In genomic region chr2:2647156-2647555, GRCh38 we compare ENCODE assay signal across 16 cellular contexts.
A peak's percentile ranks its signal among the peaks of the same experiment; 100 is the strongest.
DNase-seq lines count a peak whose midpoint lies in the region; ATAC-seq and TF ChIP-seq lines count a peak whose summit lies in the region.
"Had no signal": no experiment of that assay in that cellular context is flagged by ENCODE, and none has a peak within 500 bp of the region (broad histone marks: within the 10 kb centered on the region; RNA-seq: fewer than 3 reads in every experiment).

No MANE protein-coding gene starts in this region.

- H3K27ac ChIP-seq in PC-3 (ENCODE audit: low read length) = no peak overlapping the region
- H3K27ac ChIP-seq: coronary artery, VCaP had no signal

- H3K4me3 Mint-ChIP-seq in stimulated activated naive CD8-positive, alpha-beta T cell treated with anti-CD3 and anti-CD28 coated beads, Interleukin-15, amount 100 ng/mL, for 72 hours = peak overlapping the region; percentile 69 to 75
- H3K4me3 Mint-ChIP-seq: CD14-positive monocyte; stimulated activated effector memory CD8-positive, alpha-beta T cell treated with anti-CD3 and anti-CD28 coated beads, Interleukin-12 subunit alpha, Interleukin-12 subunit beta, amount 100 ng/mL, for 72 hours had no signal

- H3K4me3 ChIP-seq in PC-3 (ENCODE audit: low read length) (no peak overlapping the region), HAP-1 (no peak overlapping the region)
- H3K4me3 ChIP-seq: coronary artery had no signal

- no peak overlapping the region for H3K9ac ChIP-seq in PC-3 (ENCODE audit: low read length)

- in situ Hi-C loops in HAP-1 (cut with MboI; ENCODE audit: low sequenced_read_pairs) = no loop called here

- peaks cover 57% of the 10 kb centered on the region for H3K4me1 Mint-ChIP-seq in stimulated activated naive CD8-positive, alpha-beta T cell treated with anti-CD3 and anti-CD28 coated beads, Interleukin-15, amount 100 ng/mL, for 72 hours
- H3K4me1 Mint-ChIP-seq: CD14-positive monocyte had no signal

- H3K27me3 ChIP-seq in PC-3 (ENCODE audit: low read length) (no peaks in the 10 kb centered on the region), HAP-1 (ENCODE audit: low read depth) (no peaks in the 10 kb centered on the region)

- peaks cover 8% of the 10 kb centered on the region; the same call in 1 of the 2 replicates for H3K4me1 ChIP-seq in PC-3 (ENCODE audit: insufficient read depth, low read length)
- no peaks in the 10 kb centered on the region for H3K4me1 ChIP-seq in HAP-1

- no peaks in the 10 kb centered on the region for H3K9me2 ChIP-seq in PC-3 (replicated peaks; ENCODE audit: low read length)

- TF ChIP-seq CTCF in PC-3 (conservative IDR thresholded peaks at IDR 0.05; ENCODE audit: low read depth, low read length) = no peak

- H3K27me3 Mint-ChIP-seq in stimulated activated naive CD8-positive, alpha-beta T cell treated with anti-CD3 and anti-CD28 coated beads, Interleukin-15, amount 100 ng/mL, for 72 hours = no peaks in the 10 kb centered on the region

- peak; percentile 68 for ATAC-seq in stimulated activated naive CD8-positive, alpha-beta T cell treated with anti-CD3 and anti-CD28 coated beads, Interleukin-15, amount 100 ng/mL, for 72 hours
- ATAC-seq in stimulated activated naive CD8-positive, alpha-beta T cell treated with anti-CD3 and anti-CD28 coated beads, Interleukin-15, Interleukin-2, amounts not matched to agents 100 U/mL and 50 U/mL, for 24 hours = no peak
- peak; percentile 27; the same call in 1 of the 2 replicates for ATAC-seq in PC-3
- ATAC-seq in GM18519 (IDR thresholded peaks at IDR 0.05; ENCODE audit: low FRiP score, unreplicated experiment) = no peak
- ATAC-seq: Right ventricle myocardium inferior had no signal

- H3K27ac Mint-ChIP-seq in stimulated activated naive CD8-positive, alpha-beta T cell treated with anti-CD3 and anti-CD28 coated beads, Interleukin-15, amount 100 ng/mL, for 72 hours = peak overlapping the region in 1 of 2 donors; percentile 90
- H3K27ac Mint-ChIP-seq: stimulated activated effector memory CD8-positive, alpha-beta T cell treated with anti-CD3 and anti-CD28 coated beads, Interleukin-12 subunit alpha, Interleukin-12 subunit beta, amount 100 ng/mL, for 72 hours had no signal

- no peaks in the 10 kb centered on the region for H3K9me3 ChIP-seq in PC-3 (ENCODE audit: low read length)
- H3K9me3 ChIP-seq in HAP-1 = no peaks in the 10 kb centered on the region

- H4K20me1 ChIP-seq in PC-3 (ENCODE audit: low read length) = no peaks in the 10 kb centered on the region

- H2AFZ ChIP-seq in PC-3 (ENCODE audit: low read length) = no peak overlapping the region; the same call in 1 of the 2 replicates

- peak overlapping the region; percentile 30; the same call in 1 of the 2 replicates for H3K4me2 ChIP-seq in PC-3 (ENCODE audit: low read length)

- H3K36me3 ChIP-seq in PC-3 (ENCODE audit: low read depth, low read length) (no peaks in the 10 kb centered on the region), HAP-1 (replicated peaks) (no peaks in the 10 kb centered on the region)

- intact Hi-C loops in PC-3 (cut with micrococcal nuclease) = no loop called here

- no peaks in the 10 kb centered on the region for H3K79me2 ChIP-seq in PC-3 (ENCODE audit: low read length)

- POLR2A ChIA-PET in PC-3 (lab: Charles Lee; ENCODE audit: unreplicated experiment) = no interaction called here

- DNase-seq in stimulated activated naive CD8-positive, alpha-beta T cell treated with anti-CD3 and anti-CD28 coated beads, Interleukin-15, amount 100 ng/mL, for 72 hours = peak in 1 of 2 donors; percentile 40
- no peak for DNase-seq in stimulated activated naive CD8-positive, alpha-beta T cell treated with anti-CD3 and anti-CD28 coated beads, Interleukin-15, Interleukin-2, amounts not matched to agents 100 U/mL and 50 U/mL, for 24 hours
- DNase-seq in PC-3 = peak; percentile 61
- peak; percentile 1 for DNase-seq in dermis blood vessel endothelial cell
- DNase-seq in NCI-H446 treated with DMSO at 0.1 percent for 48 hours (lab: John Stamatoyannopoulos, UW) = no peak
- no peak for DNase-seq in HAP-1 (ENCODE audit: low spot score in 2 of 2)
- no peak for DNase-seq in foreskin melanocyte
- DNase-seq: activated effector memory CD4-positive, alpha-beta T cell treated with anti-CD3 and anti-CD28 coated beads, Interleukin-2, amount 50 U/mL, for 16 hours; HCEC 1CT; NCI-H2081 treated with DMSO at 0.1 percent for 48 hours had no signal

- CTCF ChIA-PET in PC-3 (lab: Charles Lee) = no interaction called here

- no TSS peak for BruUV-seq in PC-3 (replicated peaks; lab: Mats Ljungman, UMichigan)

- no peaks in the 10 kb centered on the region for H3F3A ChIP-seq in PC-3 (ENCODE audit: low read length, unreplicated experiment)

- peaks cover 5 to 10% of the 10 kb centered on the region in 2 donors for H3K9me3 Mint-ChIP-seq in stimulated activated naive CD8-positive, alpha-beta T cell treated with anti-CD3 and anti-CD28 coated beads, Interleukin-15, amount 100 ng/mL, for 72 hours

Comparison
In these comparisons a context has a peak if more than half of its experiments do, and no peak if none do; other contexts are left out.
1. ATAC-seq: peak in stimulated activated naive CD8-positive, alpha-beta T cell treated with anti-CD3 and anti-CD28 coated beads, Interleukin-15, amount 100 ng/mL, for 72 hours (single experiment) and PC-3 (single experiment); none in stimulated activated naive CD8-positive, alpha-beta T cell treated with anti-CD3 and anti-CD28 coated beads, Interleukin-15, Interleukin-2, amounts not matched to agents 100 U/mL and 50 U/mL, for 24 hours (single experiment) and GM18519 (single experiment).
2. DNase-seq: peak in PC-3 (single experiment) and dermis blood vessel endothelial cell (single experiment); none in stimulated activated naive CD8-positive, alpha-beta T cell treated with anti-CD3 and anti-CD28 coated beads, Interleukin-15, Interleukin-2, amounts not matched to agents 100 U/mL and 50 U/mL, for 24 hours (single experiment), NCI-H446 treated with DMSO at 0.1 percent for 48 hours (single experiment), HAP-1 (0 of 2) and foreskin melanocyte (single experiment).